ENCODE assay signal across 1 cellular context in genomic region chr19:13865578-13866462, GRCh38.
TF ChIP-seq lines count a peak whose summit lies in the region.

No MANE protein-coding gene starts in this region.

TF ChIP-seq in HepG2, 621 proteins besides CTCF, POLR2A, EP300 and RAD21 (continued from another document):
- TF ChIP-seq, protein P1, sequence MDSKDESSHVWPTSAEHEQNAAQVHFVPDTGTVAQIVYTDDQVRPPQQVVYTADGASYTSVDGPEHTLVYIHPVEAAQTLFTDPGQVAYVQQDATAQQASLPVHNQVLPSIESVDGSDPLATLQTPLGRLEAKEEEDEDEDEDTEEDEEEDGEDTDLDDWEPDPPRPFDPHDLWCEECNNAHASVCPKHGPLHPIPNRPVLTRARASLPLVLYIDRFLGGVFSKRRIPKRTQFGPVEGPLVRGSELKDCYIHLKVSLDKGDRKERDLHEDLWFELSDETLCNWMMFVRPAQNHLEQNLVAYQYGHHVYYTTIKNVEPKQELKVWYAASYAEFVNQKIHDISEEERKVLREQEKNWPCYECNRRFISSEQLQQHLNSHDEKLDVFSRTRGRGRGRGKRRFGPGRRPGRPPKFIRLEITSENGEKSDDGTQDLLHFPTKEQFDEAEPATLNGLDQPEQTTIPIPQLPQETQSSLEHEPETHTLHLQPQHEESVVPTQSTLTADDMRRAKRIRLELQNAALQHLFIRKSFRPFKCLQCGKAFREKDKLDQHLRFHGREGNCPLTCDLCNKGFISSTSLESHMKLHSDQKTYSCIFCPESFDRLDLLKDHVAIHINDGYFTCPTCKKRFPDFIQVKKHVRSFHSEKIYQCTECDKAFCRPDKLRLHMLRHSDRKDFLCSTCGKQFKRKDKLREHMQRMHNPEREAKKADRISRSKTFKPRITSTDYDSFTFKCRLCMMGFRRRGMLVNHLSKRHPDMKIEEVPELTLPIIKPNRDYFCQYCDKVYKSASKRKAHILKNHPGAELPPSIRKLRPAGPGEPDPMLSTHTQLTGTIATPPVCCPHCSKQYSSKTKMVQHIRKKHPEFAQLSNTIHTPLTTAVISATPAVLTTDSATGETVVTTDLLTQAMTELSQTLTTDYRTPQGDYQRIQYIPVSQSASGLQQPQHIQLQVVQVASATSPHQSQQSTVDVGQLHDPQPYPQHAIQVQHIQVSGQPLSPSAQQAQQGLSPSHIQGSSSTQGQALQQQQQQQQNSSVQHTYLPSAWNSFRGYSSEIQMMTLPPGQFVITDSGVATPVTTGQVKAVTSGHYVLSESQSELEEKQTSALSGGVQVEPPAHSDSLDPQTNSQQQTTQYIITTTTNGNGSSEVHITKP (CRISPR knock-in tag; IDR thresholded peaks at IDR 0.05; ENCODE audit: low read depth): no peak
- TF ChIP-seq, protein P2, sequence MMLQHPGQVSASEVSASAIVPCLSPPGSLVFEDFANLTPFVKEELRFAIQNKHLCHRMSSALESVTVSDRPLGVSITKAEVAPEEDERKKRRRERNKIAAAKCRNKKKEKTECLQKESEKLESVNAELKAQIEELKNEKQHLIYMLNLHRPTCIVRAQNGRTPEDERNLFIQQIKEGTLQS (CRISPR knock-in tag; IDR thresholded peaks at IDR 0.05): no peak
- peak; percentile 5 for TF ChIP-seq YY1 (IDR thresholded peaks at IDR 0.05; ENCODE audit: insufficient read depth, insufficient replicate concordance, low read depth, low read length)
- peak; percentile 33; the same call in 1 of the 2 replicates for TF ChIP-seq SAP130 (CRISPR knock-in tag; IDR thresholded peaks at IDR 0.05; ENCODE audit: low read depth)
- no peak for TF ChIP-seq ZNF557 (CRISPR knock-in tag; IDR thresholded peaks at IDR 0.05)
- no peak for TF ChIP-seq U2AF2 (IDR thresholded peaks at IDR 0.05; ENCODE audit: low read depth, low read length)
- TF ChIP-seq HOXA3 (CRISPR knock-in tag; IDR thresholded peaks at IDR 0.05): 0 out of 2 replicates have a peak, but pooled peaks have one; percentile 25
- TF ChIP-seq ZNF430 (CRISPR knock-in tag; IDR thresholded peaks at IDR 0.05): no peak
- TF ChIP-seq SMAD3 (CRISPR knock-in tag; IDR thresholded peaks at IDR 0.05): no peak
- no peak for TF ChIP-seq BRD4 (CRISPR knock-in tag; IDR thresholded peaks at IDR 0.05)
- TF ChIP-seq ZNF354B (CRISPR knock-in tag; IDR thresholded peaks at IDR 0.05): no peak
- no peak for TF ChIP-seq ZUFSP (CRISPR knock-in tag; IDR thresholded peaks at IDR 0.05; ENCODE audit: borderline replicate concordance)
- peak; percentile 38; the same call in 1 of the 2 replicates for TF ChIP-seq PATZ1 (CRISPR knock-in tag; IDR thresholded peaks at IDR 0.05)
- TF ChIP-seq ZNF788 (CRISPR knock-in tag; IDR thresholded peaks at IDR 0.05; ENCODE audit: borderline replicate concordance): no peak
- no peak for TF ChIP-seq MBD4 (IDR thresholded peaks at IDR 0.05; ENCODE audit: borderline replicate concordance, low read length)
- TF ChIP-seq AHDC1 (CRISPR knock-in tag; IDR thresholded peaks at IDR 0.05; ENCODE audit: borderline replicate concordance): no peak
